ENCODE assay signal across 15 cellular contexts in the genomic region with DNA sequence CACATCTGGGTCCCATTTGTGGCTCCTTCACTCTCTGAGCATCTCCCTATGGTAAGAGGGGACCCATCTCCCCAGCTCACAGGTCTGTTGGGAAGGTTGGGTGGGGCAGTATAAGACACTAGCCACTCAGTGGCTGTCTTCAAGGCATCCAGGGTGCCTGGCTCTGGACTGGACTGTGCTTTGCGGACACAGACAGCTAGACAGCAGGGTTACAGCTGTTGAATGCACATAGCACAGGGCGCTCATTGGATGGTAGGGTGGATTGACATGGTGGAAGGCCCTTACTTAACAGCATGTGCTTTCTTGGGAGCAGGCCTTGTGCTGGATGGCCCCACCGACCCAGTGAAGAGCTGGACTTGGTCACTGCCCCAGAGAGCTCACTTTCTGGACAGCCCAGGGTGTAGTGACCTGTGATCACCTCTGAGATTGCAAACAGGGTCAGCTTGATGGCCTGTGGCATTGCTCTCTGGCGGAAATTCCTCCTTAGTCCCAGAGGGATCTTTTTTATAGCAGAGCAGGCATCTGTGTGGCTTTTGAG. TPM values are rescaled to one million over a fixed set of nuclear protein-coding genes. Genes with fewer than 3 reads are reported as not detected.
DNase-seq lines count a peak whose midpoint lies in the region; ATAC-seq and TF ChIP-seq lines count a peak whose summit lies in the region.
"Had no signal": no experiment of that assay in that cellular context is flagged by ENCODE, and none has a peak within 500 bp of the region (broad histone marks: within the 10 kb centered on the region; RNA-seq: fewer than 3 reads in every experiment).

No MANE protein-coding gene starts in this region.

- no peaks in the 10 kb centered on the region for H3K9me3 ChIP-seq in liver (ENCODE audit: control insufficient read depth in 4 of 4, low read length in 3 of 4)
- no peaks in the 10 kb centered on the region for H3K9me3 ChIP-seq in stomach
- H3K9me3 ChIP-seq in SK-N-SH = no peaks in the 10 kb centered on the region
- H3K9me3 ChIP-seq: esophagus muscularis mucosa, MG63, thoracic aorta had no signal

- TF ChIP-seq CTCF in VCaP (conservative IDR thresholded peaks at IDR 0.05) (no peak), liver (IDR thresholded peaks at IDR 0.05; ENCODE audit: low read depth, low read length, missing input control) (no peak), stomach (IDR thresholded peaks at IDR 0.05) (no peak), SK-N-SH (IDR thresholded peaks at IDR 0.05) (no peak)

- no peak for DNase-seq in T-helper 2 cell treated with Interferon-gamma antibody and Interleukin-4, amounts not matched to agents 5 μg/mL and 100 μg/mL, for 36 hours (ENCODE audit: low spot score)
- DNase-seq in T-helper 2 cell = no peak
- no peak for DNase-seq in stomach
- no peak for DNase-seq in SK-N-SH
- DNase-seq: activated naive CD8-positive, alpha-beta T cell treated with anti-CD3 and anti-CD28 coated beads, Interleukin-2, amount 10 ng/mL, durations not matched to agents 7 days and 5 days; MG63 had no signal

- 59% methylated on average over 4 of the region's 4 CpGs for WGBS in liver
- WGBS in stomach, 5 donors = 61 to 100% (median 69%) methylated on average over 2 to 4 of the region's 4 CpGs
- 90% methylated on average over 3 of the region's 4 CpGs for WGBS in SK-N-SH (ENCODE audit: low lambda C conversion rate)

- no peak for TF ChIP-seq POLR2A in stomach (IDR thresholded peaks at IDR 0.05)

- no peaks in the 10 kb centered on the region for H3K27me3 Mint-ChIP-seq in T-helper 2 cell treated with Interferon-gamma antibody and Interleukin-4, amounts not matched to agents 5 μg/mL and 100 μg/mL, for 36 hours (ENCODE audit: low read depth)
- H3K27me3 Mint-ChIP-seq: activated naive CD8-positive, alpha-beta T cell treated with anti-CD3 and anti-CD28 coated beads, Interleukin-2, amount 10 ng/mL, durations not matched to agents 7 days and 5 days had no signal

- H3K4me3 ChIP-seq in liver (ENCODE audit: low read depth in 1 of 3, low read length in 3 of 3) = peak overlapping the region in 2 of 3 donors; percentile 6 to 25
- H3K4me3 ChIP-seq in stomach = peak overlapping the region in 2 of 4 donors; percentile 60 to 65
- no peak overlapping the region for H3K4me3 ChIP-seq in SK-N-SH (ENCODE audit: low read depth in 2 of 2, low read length in 1 of 2)
- H3K4me3 ChIP-seq: MG63 had no signal

- H3K36me3 ChIP-seq in liver (ENCODE audit: control insufficient read depth in 4 of 4, insufficient read depth in 3 of 4, low read depth in 1 of 4, low read length in 3 of 4) (peaks cover 4 to 8% (median 5%) of the 10 kb centered on the region in 4 donors), stomach (peaks cover 12 to 26% (median 20%) of the 10 kb centered on the region in 4 donors), SK-N-SH (replicated peaks in 1 of 2; ENCODE audit: control insufficient read depth in 1 of 2, insufficient read depth in 2 of 2, low read length in 1 of 2) (peaks cover 0 to 14% of the 10 kb centered on the region in 2 experiments)

- H3K9me3 Mint-ChIP-seq in T-helper 2 cell treated with Interferon-gamma antibody and Interleukin-4, amounts not matched to agents 5 μg/mL and 100 μg/mL, for 36 hours = no peaks in the 10 kb centered on the region
- H3K9me3 Mint-ChIP-seq: activated naive CD8-positive, alpha-beta T cell treated with anti-CD3 and anti-CD28 coated beads, Interleukin-2, amount 10 ng/mL, durations not matched to agents 7 days and 5 days had no signal

- POLR2A ChIA-PET in SK-N-SH (lab: Yijun Ruan, JAX) = interaction anchor here (2.5 kb wide), 1 partner anchor 22 kb away, joined by 8 read pairs; no protein-coding TSS in a partner anchor

- intact Hi-C loops in stomach (cut with DNase I; ENCODE audit: low total_unique reads) = no loop called here

- H3K9ac ChIP-seq in liver (ENCODE audit: low read depth in 1 of 2, low read length in 2 of 2) = no peak overlapping the region
- no peak overlapping the region for H3K9ac ChIP-seq in SK-N-SH

- peak overlapping the region; percentile 15 for H3K4me3 Mint-ChIP-seq in T-helper 2 cell treated with Interferon-gamma antibody and Interleukin-4, amounts not matched to agents 5 μg/mL and 100 μg/mL, for 36 hours

- no peaks in the 10 kb centered on the region for H3K9me2 ChIP-seq in SK-N-SH

- no peak overlapping the region for H3K27ac Mint-ChIP-seq in T-helper 2 cell treated with Interferon-gamma antibody and Interleukin-4, amounts not matched to agents 5 μg/mL and 100 μg/mL, for 36 hours

- H3K4me1 ChIP-seq in liver (ENCODE audit: control insufficient read depth in 4 of 4, insufficient read depth in 4 of 4, low read length in 3 of 4) (peaks cover 13 to 67% (median 54%) of the 10 kb centered on the region in 4 donors), stomach (peaks cover 36 to 72% (median 60%) of the 10 kb centered on the region in 4 donors), SK-N-SH (ENCODE audit: control insufficient read depth in 1 of 2, insufficient read depth in 2 of 2, low read depth in 1 of 2, low read length in 1 of 2) (peaks cover 7 to 21% of the 10 kb centered on the region in 2 experiments; a peak in 3 of 4 replicates)

- H4K20me1 ChIP-seq in SK-N-SH (ENCODE audit: insufficient read depth) = no peaks in the 10 kb centered on the region

- H3K4me2 ChIP-seq in SK-N-SH = no peak overlapping the region

- ATAC-seq in HG02970 (IDR thresholded peaks at IDR 0.05; ENCODE audit: low FRiP score, unreplicated experiment) (no peak), HG03442 (IDR thresholded peaks at IDR 0.05; ENCODE audit: unreplicated experiment) (no peak)

- H3K79me2 ChIP-seq in SK-N-SH (ENCODE audit: insufficient read depth) = peaks cover 36% of the 10 kb centered on the region

- TF ChIP-seq EP300 in stomach (IDR thresholded peaks at IDR 0.05) (no peak), SK-N-SH (IDR thresholded peaks at IDR 0.05; ENCODE audit: borderline replicate concordance in 1 of 2, low read depth in 1 of 2, low read length in 1 of 2) (no peak)

- H3K27ac ChIP-seq in VCaP (peak overlapping the region; percentile 99), liver (ENCODE audit: low read depth in 1 of 2, low read length in 2 of 2) (peak overlapping the region; percentile 90), stomach (peak overlapping the region; percentile 87 to 97 (median 95)), SK-N-SH (ENCODE audit: low read depth in 2 of 2, low read length in 1 of 2) (no peak overlapping the region)

- H3K4me1 Mint-ChIP-seq in T-helper 2 cell treated with Interferon-gamma antibody and Interleukin-4, amounts not matched to agents 5 μg/mL and 100 μg/mL, for 36 hours (ENCODE audit: low read depth) = peaks cover 25% of the 10 kb centered on the region

- H3K36me3 Mint-ChIP-seq in T-helper 2 cell treated with Interferon-gamma antibody and Interleukin-4, amounts not matched to agents 5 μg/mL and 100 μg/mL, for 36 hours (ENCODE audit: low read depth) = peaks cover under 1% of the 10 kb centered on the region

- H2AFZ ChIP-seq in SK-N-SH (ENCODE audit: low read depth) = no peak overlapping the region

- CTCF ChIA-PET in SK-N-SH (lab: Yijun Ruan, JAX) = interaction anchor here (1.2 to 1.7 kb wide), 3 partner anchors 12 to 77 kb away, joined by 3 read pairs; no protein-coding TSS in a partner anchor

- H3F3A ChIP-seq in SK-N-SH (replicated peaks; ENCODE audit: insufficient read depth) = no peaks in the 10 kb centered on the region

- no peaks in the 10 kb centered on the region for H3K27me3 ChIP-seq in liver (ENCODE audit: control insufficient read depth in 4 of 4, insufficient read depth in 4 of 4, low read length in 3 of 4)
- H3K27me3 ChIP-seq in stomach = no peaks in the 10 kb centered on the region
- no peaks in the 10 kb centered on the region for H3K27me3 ChIP-seq in SK-N-SH (ENCODE audit: insufficient read depth)
- H3K27me3 ChIP-seq: esophagus muscularis mucosa, MG63 had no signal

- TF ChIP-seq RAD21 in liver (IDR thresholded peaks at IDR 0.05) (peak; percentile 12 to 52), SK-N-SH (IDR thresholded peaks at IDR 0.05; ENCODE audit: low read length) (no peak)

TF ChIP-seq in liver, 16 proteins besides CTCF, POLR2A, EP300 and RAD21 (continues in another document):
- TF ChIP-seq NR2F2 (IDR thresholded peaks at IDR 0.05) = peak; percentile 81

TF ChIP-seq in SK-N-SH, 30 proteins besides CTCF, POLR2A, EP300 and RAD21 (continues in another document):
- TF ChIP-seq RXRA (IDR thresholded peaks at IDR 0.05; ENCODE audit: borderline replicate concordance, low read depth) (no peak), GABPA (IDR thresholded peaks at IDR 0.05; ENCODE audit: low read depth) (no peak), RCOR1 (IDR thresholded peaks at IDR 0.05; ENCODE audit: low read length) (no peak)

RNA-seq across cellular contexts. Expression of gene ZNF444, which starts 1.9 kb away (rescaled TPM):
- total RNA-seq in liver (10 to 100 TPM; 16.0 to 26.1 TPM), stomach (10 to 100 TPM; 13.4 to 77.0 (median 62.9) TPM)
- polyA plus RNA-seq in liver (10 to 100 TPM in 1 of 2 donors, 1 to 10 TPM in 1; 6.1 to 30.4 TPM), stomach (10 to 100 TPM; 31.9 to 44.7 (median 36.5) TPM), SK-N-SH (2012; rRNA removed) (21.8 and 23.2 TPM in 2 replicates)
- polyA plus RNA-seq in SK-N-SH (2012; cell fraction: cytosol; rRNA removed) = 9.6 and 13.9 TPM in 2 replicates
- polyA plus RNA-seq in SK-N-SH (2012; cell fraction: nucleus; rRNA removed) = 68.1 and 90.5 TPM in 2 replicates

RNA-seq across cellular contexts. Expression of gene ZNF787, which starts 21.9 kb away (rescaled TPM):
- total RNA-seq in liver (10 to 100 TPM; 17.6 to 23.6 TPM), stomach (10 to 100 TPM in 4 of 5 donors, 1 to 10 TPM in 1; 2.7 to 77.3 (median 30.3) TPM)
- polyA plus RNA-seq in liver (10 to 100 TPM in 1 of 2 donors, 1 to 10 TPM in 1; 2.9 to 20.1 TPM), stomach (10 to 100 TPM; 22.4 to 29.6 (median 24.8) TPM), SK-N-SH (2012; rRNA removed) (14.3 and 16.0 TPM in 2 replicates)
- polyA plus RNA-seq in SK-N-SH (2012; cell fraction: cytosol; rRNA removed) = 5.9 and 10.5 TPM in 2 replicates
- polyA plus RNA-seq in SK-N-SH (2012; cell fraction: nucleus; rRNA removed) = 23.9 and 26.9 TPM in 2 replicates

RNA-seq across cellular contexts. Expression of gene GALP, which starts 32.8 kb away (rescaled TPM):
- not detected for total RNA-seq in liver
- polyA plus RNA-seq in liver = under 1 TPM; 0.08 to 0.63 TPM
- total RNA-seq in stomach = not detected
- not detected for polyA plus RNA-seq in stomach
- polyA plus RNA-seq in SK-N-SH (2012; rRNA removed) = not detected in 2 replicates
- polyA plus RNA-seq in SK-N-SH (2012; cell fraction: cytosol; rRNA removed) = not detected in 2 replicates
- polyA plus RNA-seq in SK-N-SH (2012; cell fraction: nucleus; rRNA removed) = not detected in 2 replicates
- total RNA-seq: activated CD8-positive, alpha-beta memory T cell treated with anti-CD3 and anti-CD28 coated beads for 36 hours; activated naive CD8-positive, alpha-beta T cell treated with anti-CD3 and anti-CD28 coated beads, Interleukin-2, amount 10 ng/mL, durations not matched to agents 7 days and 5 days; esophagus muscularis mucosa; skeletal muscle tissue; T-helper 2 cell treated with Interferon-gamma antibody and Interleukin-4, amounts not matched to agents 100 ng/mL and 5 ng/mL, for 36 hours; thoracic aorta had no signal

RNA-seq across cellular contexts. Expression of gene ZSCAN5B, which starts 54.6 kb away (rescaled TPM):
- total RNA-seq in liver (under 1 TPM in 1 of 2 donors, not detected in 1; 0.08 TPM), stomach (not detected)
- polyA plus RNA-seq in liver (not detected), stomach (not detected), SK-N-SH (2012; rRNA removed) (not detected in 2 replicates)
- not detected in 2 replicates for polyA plus RNA-seq in SK-N-SH (2012; cell fraction: cytosol; rRNA removed)
- polyA plus RNA-seq in SK-N-SH (2012; cell fraction: nucleus; rRNA removed) = not detected in 2 replicates
- total RNA-seq: activated CD8-positive, alpha-beta memory T cell treated with anti-CD3 and anti-CD28 coated beads for 36 hours; T-helper 2 cell treated with Interferon-gamma antibody and Interleukin-4, amounts not matched to agents 100 ng/mL and 5 ng/mL, for 36 hours; thoracic aorta had no signal

RNA-seq across cellular contexts. Expression of gene ZSCAN5C, which starts 59.1 kb away (rescaled TPM):
- not detected for total RNA-seq in liver
- not detected for polyA plus RNA-seq in liver
- not detected for total RNA-seq in stomach
- not detected for polyA plus RNA-seq in stomach
- polyA plus RNA-seq in SK-N-SH (2012; rRNA removed) = not detected in 2 replicates
- polyA plus RNA-seq in SK-N-SH (2012; cell fraction: cytosol; rRNA removed) = not detected in 2 replicates
- not detected in 2 replicates for polyA plus RNA-seq in SK-N-SH (2012; cell fraction: nucleus; rRNA removed)
- total RNA-seq: activated CD8-positive, alpha-beta memory T cell treated with anti-CD3 and anti-CD28 coated beads for 36 hours; activated naive CD8-positive, alpha-beta T cell treated with anti-CD3 and anti-CD28 coated beads, Interleukin-2, amount 10 ng/mL, durations not matched to agents 7 days and 5 days; esophagus muscularis mucosa; skeletal muscle tissue; T-helper 2 cell treated with Interferon-gamma antibody and Interleukin-4, amounts not matched to agents 100 ng/mL and 5 ng/mL, for 36 hours; thoracic aorta had no signal

Comparison
In these comparisons a context has a peak if more than half of its experiments do, and no peak if none do; other contexts are left out.
1. H3K27ac ChIP-seq: peak in VCaP (single experiment), liver (2 of 2) and stomach (5 of 5); none in SK-N-SH (0 of 2).
2. H3K4me3 ChIP-seq: peak in liver (2 of 3); none in SK-N-SH (0 of 2).